Comparison of ENCODE assay signal across 8 cellular contexts in genomic region chr1:233394860-233395717, GRCh38.
DNase-seq lines count a peak whose midpoint lies in the region; FAIRE-seq and TF ChIP-seq lines count a peak whose summit lies in the region.

No MANE protein-coding gene starts in this region.

- H3K27ac Mint-ChIP-seq in Calu3 (ENCODE audit: unreplicated experiment): no peak overlapping the region
- H3K27ac Mint-ChIP-seq in MCF 10A (ENCODE audit: low read depth, unreplicated experiment): no peak overlapping the region

- peak; percentile 59 for DNase-seq in Calu3
- DNase-seq in GM19239 (ENCODE audit: insufficient read length, low spot score): peak; percentile 17
- DNase-seq in HuH-7.5 (ENCODE audit: low spot score): peak; percentile 23
- peak; percentile 67 for DNase-seq in NT2/D1 (ENCODE audit: low read depth, low spot score)
- DNase-seq in MCF 10A (ENCODE audit: unreplicated experiment): peak; percentile 81
- DNase-seq in iris pigment epithelial cell (ENCODE audit: low read depth): peak; percentile 63
- peak in 1 of 2 donors; percentile 33 for DNase-seq in tibial nerve (ENCODE audit: low spot score in 2 of 2)
- no peak for DNase-seq in activated gamma-delta T cell treated with Interleukin-2 at 50 U/mL for 16 hours

- TF ChIP-seq EP300 in tibial nerve (IDR thresholded peaks at IDR 0.05): no peak

- TF ChIP-seq POLR2A in tibial nerve (IDR thresholded peaks at IDR 0.05): no peak

- H3K4me3 ChIP-seq in NT2/D1 (ENCODE audit: insufficient read length, low read depth) (no peak overlapping the region), tibial nerve (no peak overlapping the region)

- peak; percentile 75 for TF ChIP-seq CTCF in Calu3 (IDR thresholded peaks at IDR 0.05; ENCODE audit: unreplicated experiment)
- peak; percentile 98 for TF ChIP-seq CTCF in MCF 10A (IDR thresholded peaks at IDR 0.05; ENCODE audit: unreplicated experiment)
- TF ChIP-seq CTCF in tibial nerve (IDR thresholded peaks at IDR 0.05): peak; percentile 48 to 68 (median 64)

- H3K9me3 ChIP-seq in NT2/D1 (ENCODE audit: insufficient read depth, low read length): no peaks in the 10 kb centered on the region
- no peaks in the 10 kb centered on the region for H3K9me3 ChIP-seq in tibial nerve

- H3K36me3 Mint-ChIP-seq in Calu3 (ENCODE audit: insufficient read depth, unreplicated experiment) (no peaks in the 10 kb centered on the region), MCF 10A (ENCODE audit: insufficient read depth, unreplicated experiment) (no peaks in the 10 kb centered on the region)

- intact Hi-C loops in Calu3 (cut with micrococcal nuclease; ENCODE audit: unreplicated experiment): loop anchor here (1.0 to 5.0 kb wide), 6 partner anchors 29 to 716 kb away; no protein-coding TSS in a partner anchor
- intact Hi-C loops in MCF 10A (cut with micrococcal nuclease): loop anchor here (1.0 to 10.0 kb wide), 7 partner anchors 30 to 930 kb away; no protein-coding TSS in a partner anchor

- H3K27me3 ChIP-seq in NT2/D1 (ENCODE audit: insufficient read depth, insufficient read length): no peaks in the 10 kb centered on the region
- no peaks in the 10 kb centered on the region for H3K27me3 ChIP-seq in tibial nerve

- H3K27ac ChIP-seq in tibial nerve: no peak overlapping the region

- H3K27me3 Mint-ChIP-seq in Calu3 (ENCODE audit: unreplicated experiment): no peaks in the 10 kb centered on the region
- no peaks in the 10 kb centered on the region for H3K27me3 Mint-ChIP-seq in MCF 10A (ENCODE audit: insufficient read depth, unreplicated experiment)

- H3K4me1 ChIP-seq in NT2/D1 (ENCODE audit: insufficient read depth, insufficient read length): no peaks in the 10 kb centered on the region
- H3K4me1 ChIP-seq in tibial nerve: no peaks in the 10 kb centered on the region

- POLR2A ChIA-PET in MCF 10A (lab: Yijun Ruan, JAX): interaction anchor here (1.1 to 1.7 kb wide), 3 partner anchors 46 to 67 kb away, joined by 4 read pairs; no protein-coding TSS in a partner anchor

- H3K36me3 ChIP-seq in NT2/D1 (ENCODE audit: insufficient read depth, insufficient read length, low read length): no peaks in the 10 kb centered on the region
- no peaks in the 10 kb centered on the region for H3K36me3 ChIP-seq in tibial nerve

- 62 to 65% methylated on average over 13 of the region's 13 CpGs for WGBS in tibial nerve, 2 donors

- peak; percentile 79 for FAIRE-seq in GM19239 (lab: Jason Lieb, UNC)

- BruUV-seq in Calu3 (replicated peaks; lab: Mats Ljungman, UMichigan) (no TSS peak), MCF 10A (replicated peaks; lab: Mats Ljungman, UMichigan) (no TSS peak)

- no peak overlapping the region for H3K9ac ChIP-seq in NT2/D1 (ENCODE audit: insufficient read length, low read depth)

- CTCF ChIA-PET in Calu3 (lab: Charles Lee): interaction anchor here (1.8 kb wide), 1 partner anchor 671 kb away, joined by 7 read pairs; no protein-coding TSS in a partner anchor
- CTCF ChIA-PET in MCF 10A (lab: Yijun Ruan, JAX): interaction anchor here (0.6 to 2.4 kb wide), 36 partner anchors 9 to 915 kb away, joined by 3 to 32 read pairs (median 4); no protein-coding TSS in a partner anchor

- H3K4me1 Mint-ChIP-seq in Calu3 (ENCODE audit: low read depth, unreplicated experiment): peaks cover 9% of the 10 kb centered on the region
- H3K4me1 Mint-ChIP-seq in MCF 10A (ENCODE audit: insufficient read depth, unreplicated experiment): no peaks in the 10 kb centered on the region

- no peaks in the 10 kb centered on the region for H3K9me3 Mint-ChIP-seq in Calu3 (ENCODE audit: low read depth, unreplicated experiment)
- no peaks in the 10 kb centered on the region for H3K9me3 Mint-ChIP-seq in MCF 10A (ENCODE audit: unreplicated experiment)

- H3K4me3 Mint-ChIP-seq in Calu3 (ENCODE audit: low read depth, unreplicated experiment) (no peak overlapping the region), MCF 10A (ENCODE audit: unreplicated experiment) (no peak overlapping the region)
